Comparison of ENCODE assay signal across 12 cellular contexts in genomic region chr20:4090756-4091331, GRCh38. TPM values are rescaled to one million over a fixed set of nuclear protein-coding genes. Genes with fewer than 3 reads are reported as not detected.
DNase-seq lines count a peak whose midpoint lies in the region; ATAC-seq and TF ChIP-seq lines count a peak whose summit lies in the region.
"Had no signal": no experiment of that assay in that cellular context is flagged by ENCODE, and none has a peak within 500 bp of the region (broad histone marks: within the 10 kb centered on the region; RNA-seq: fewer than 3 reads in every experiment).

No MANE protein-coding gene starts in this region.

- H3K79me2 ChIP-seq in DND-41 (ENCODE audit: insufficient read depth, low read length) (no peaks in the 10 kb centered on the region), osteoblast (ENCODE audit: insufficient read depth, low read length) (no peaks in the 10 kb centered on the region)

- no peaks in the 10 kb centered on the region for H3K4me1 ChIP-seq in DND-41 (ENCODE audit: insufficient read depth, low read length)
- H3K4me1 ChIP-seq in IMR-90 (ENCODE audit: control insufficient read depth, insufficient read depth, low read length) = peaks cover 13% of the 10 kb centered on the region
- peaks cover 21% of the 10 kb centered on the region for H3K4me1 ChIP-seq in osteoblast (ENCODE audit: insufficient read depth, low read length)

- intact Hi-C loops in IMR-90 (cut with micrococcal nuclease) = no loop called here

- H2AFZ ChIP-seq in DND-41 (ENCODE audit: low read depth, low read length) = no peak overlapping the region
- peak overlapping the region; percentile 75 for H2AFZ ChIP-seq in IMR-90 (replicated peaks; ENCODE audit: low read length, poor library complexity)
- H2AFZ ChIP-seq in osteoblast (ENCODE audit: low read length) = peak overlapping the region; percentile 7

- TF ChIP-seq POLR2A in IMR-90 (IDR thresholded peaks at IDR 0.05; ENCODE audit: low read depth, low read length) = peak; percentile 80

- 0 out of 2 replicates have a peak overlapping the region, but pooled peaks have one; percentile 19 for H4K5ac ChIP-seq in IMR-90 (ENCODE audit: low read depth, low read length)

- peak overlapping the region; percentile 53 for H3K4ac ChIP-seq in IMR-90 (ENCODE audit: low read depth, low read length)

- H3K9me3 ChIP-seq in DND-41 (ENCODE audit: insufficient read depth, low read length, severe bottlenecking) = no peaks in the 10 kb centered on the region
- H3K9me3 ChIP-seq in IMR-90 (ENCODE audit: control insufficient read depth, insufficient read depth, low read length) = no peaks in the 10 kb centered on the region
- no peaks in the 10 kb centered on the region for H3K9me3 ChIP-seq in osteoblast (ENCODE audit: low read depth, low read length)
- H3K9me3 ChIP-seq: gastroesophageal sphincter had no signal

- no peak overlapping the region for H3K27ac ChIP-seq in DND-41 (ENCODE audit: low read length)
- H3K27ac ChIP-seq in IMR-90 (ENCODE audit: insufficient read depth, low read length) = peak overlapping the region; percentile 79
- H3K27ac ChIP-seq in osteoblast (ENCODE audit: low read depth, low read length) = peak overlapping the region; percentile 96
- H3K27ac ChIP-seq: gastroesophageal sphincter had no signal

- H4K20me1 ChIP-seq in DND-41 (ENCODE audit: insufficient read depth, low read length) (no peaks in the 10 kb centered on the region), IMR-90 (ENCODE audit: insufficient read depth, low read length) (no peaks in the 10 kb centered on the region), osteoblast (ENCODE audit: insufficient read depth, low read length) (no peaks in the 10 kb centered on the region)

- H2BK5ac ChIP-seq in IMR-90 (ENCODE audit: low read depth, low read length, poor library complexity, severe bottlenecking) = peak overlapping the region; percentile 71

- no TSS peak for BruUV-seq in IMR-90 (replicated peaks; lab: Mats Ljungman, UMichigan)

- TF ChIP-seq CTCF in DND-41 (IDR thresholded peaks at IDR 0.05; ENCODE audit: borderline replicate concordance, extremely low read depth, low read length, poor library complexity, severe bottlenecking) (no peak), IMR-90 (conservative IDR thresholded peaks at IDR 0.05; ENCODE audit: low read depth, low read length) (no peak), osteoblast (IDR thresholded peaks at IDR 0.05; ENCODE audit: extremely low read depth, low read depth, low read length) (no peak)

- no peaks in the 10 kb centered on the region for H3K27me3 ChIP-seq in DND-41 (ENCODE audit: insufficient read depth, low read length, poor library complexity)
- H3K27me3 ChIP-seq in IMR-90 (ENCODE audit: control insufficient read depth, insufficient read depth, low read length) = no peaks in the 10 kb centered on the region
- no peaks in the 10 kb centered on the region for H3K27me3 ChIP-seq in osteoblast (ENCODE audit: insufficient read depth, low read length)
- H3K27me3 ChIP-seq: MG63 had no signal

- H3K4me2 ChIP-seq in DND-41 (ENCODE audit: insufficient read depth, low read length) (no peak overlapping the region), IMR-90 (ENCODE audit: low read depth, low read length) (peak overlapping the region; percentile 38), osteoblast (ENCODE audit: insufficient read depth, low read length) (peak overlapping the region; percentile 51)

- ATAC-seq in DND-41 (ENCODE audit: insufficient read depth, low read depth) (no peak), IMR-90 (ENCODE audit: low read depth) (peak; percentile 88)
- ATAC-seq: gastroesophageal sphincter; stimulated activated effector memory CD8-positive, alpha-beta T cell treated with anti-CD3 and anti-CD28 coated beads, Interleukin-12 subunit alpha, Interleukin-12 subunit beta, amount 100 ng/mL, for 72 hours had no signal

- no peak for TF ChIP-seq RAD21 in IMR-90 (IDR thresholded peaks at IDR 0.05; ENCODE audit: low read length)

- H2BK15ac ChIP-seq in IMR-90 (ENCODE audit: low read depth, low read length) = peak overlapping the region; percentile 81; the same call in 1 of the 3 replicates

- POLR2A ChIA-PET in IMR-90 (lab: Charles Lee; ENCODE audit: unreplicated experiment) = interaction anchor here (0.7 kb wide), 1 partner anchor 198 kb away, joined by 3 read pairs; no protein-coding TSS in a partner anchor

- H3K79me1 ChIP-seq in IMR-90 (ENCODE audit: low read depth in 1 of 2, low read length in 2 of 2) = peaks cover 0 to 7% of the 10 kb centered on the region in 2 experiments; a peak in 2 of 4 replicates

- dilution Hi-C loops in IMR-90 (cut with HindIII; ENCODE audit: low sequenced_read_pairs, unreplicated experiment) = no loop called here

- DNase-seq in DND-41 (peak; percentile 4), IMR-90 (peak; percentile 95), ecto neural progenitor cell (ENCODE audit: low spot score) (peak; percentile 39), osteoblast (ENCODE audit: insufficient read length, low spot score, missing footprints) (no peak), NCI-H345 treated with DMSO at 0.1 percent for 48 hours (lab: John Stamatoyannopoulos, UW; ENCODE audit: unreplicated experiment) (no peak), iPS-NIHi11 (ENCODE audit: low spot score) (no peak), cortex of kidney (lab: John Stamatoyannopoulos, UW) (no peak)
- DNase-seq in stimulated activated naive CD4-positive, alpha-beta T cell (lab: John Stamatoyannopoulos, UW) = no peak
- DNase-seq: MG63, NCI-H748 treated with DMSO at 0.1 percent for 48 hours had no signal

- H2AK9ac ChIP-seq in IMR-90 (replicated peaks; ENCODE audit: low read depth, low read length, poor library complexity) = peak overlapping the region; percentile 70

- H2AK5ac ChIP-seq in IMR-90 (ENCODE audit: low read depth, low read length) = peak overlapping the region; percentile 39; the same call in 1 of the 2 replicates

- peak overlapping the region; percentile 30 for H2BK20ac ChIP-seq in IMR-90 (ENCODE audit: low read depth, low read length)

- H3K4me3 ChIP-seq in DND-41 (ENCODE audit: low read depth in 1 of 2, low read length in 2 of 2) = no peak overlapping the region
- H3K4me3 ChIP-seq in IMR-90 (ENCODE audit: insufficient read depth, low read depth, low read length) = no peak overlapping the region
- H3K4me3 ChIP-seq in osteoblast (ENCODE audit: insufficient read depth, low read length) = peak overlapping the region; percentile 8
- H3K4me3 ChIP-seq: gastroesophageal sphincter, MG63 had no signal

- H4K91ac ChIP-seq in IMR-90 (ENCODE audit: insufficient read depth, low read depth, low read length) = peak overlapping the region; percentile 49; the same call in 1 of the 2 replicates

- peak overlapping the region; percentile 43; the same call in 1 of the 2 replicates for H3K18ac ChIP-seq in IMR-90 (ENCODE audit: low read depth, low read length)

- peak overlapping the region; percentile 61 for H3K14ac ChIP-seq in IMR-90 (replicated peaks; ENCODE audit: low read depth, low read length)

- WGBS in IMR-90 (ENCODE audit: extremely low coverage in 2 of 2, insufficient read length in 1 of 2), 2 experiments = 63% methylated on average over 2 of the region's 3 CpGs; no CpG with 5 or more reads in 1 of the 2 experiments

- H3K36me3 ChIP-seq in DND-41 (ENCODE audit: insufficient read depth, low read length) (no peaks in the 10 kb centered on the region), IMR-90 (ENCODE audit: control insufficient read depth, insufficient read depth, low read length) (no peaks in the 10 kb centered on the region), osteoblast (ENCODE audit: insufficient read depth, low read length) (no peaks in the 10 kb centered on the region)
- H3K36me3 ChIP-seq: gastroesophageal sphincter, MG63 had no signal

- H3K56ac ChIP-seq in IMR-90 (ENCODE audit: extremely low read depth, insufficient read depth, low read length) = no peak overlapping the region

- H3K9ac ChIP-seq in DND-41 (ENCODE audit: low read depth, low read length) (no peak overlapping the region), IMR-90 (ENCODE audit: low read depth, low read length) (no peak overlapping the region; the same call in 1 of the 2 replicates)

- peaks cover 18% of the 10 kb centered on the region; the same call in 1 of the 2 replicates for H3K9me1 ChIP-seq in IMR-90 (ENCODE audit: insufficient read depth, low read length)

- CTCF ChIA-PET in IMR-90 (lab: Yijun Ruan, JAX) = interaction anchor here (0.6 to 1.2 kb wide), 3 partner anchors 11 to 303 kb away, joined by 3 read pairs; no protein-coding TSS in a partner anchor

- H2BK120ac ChIP-seq in IMR-90 (ENCODE audit: low read depth, low read length) = peak overlapping the region; percentile 54

- peak overlapping the region; percentile 16; the same call in 1 of the 2 replicates for H3K23ac ChIP-seq in IMR-90 (ENCODE audit: low read depth, low read length)

- in situ Hi-C loops in IMR-90 (cut with MboI; ENCODE audit: low sequenced_read_pairs) = no loop called here

- H4K8ac ChIP-seq in IMR-90 (ENCODE audit: low read depth in 2 of 2, low read length in 2 of 2) = peak overlapping the region; percentile 11 to 67; a peak in 3 of 4 replicates

TF ChIP-seq in IMR-90, 13 proteins besides CTCF, POLR2A, EP300 and RAD21:
- TF ChIP-seq RFX5 (IDR thresholded peaks at IDR 0.05; ENCODE audit: low read depth, low read length) = no peak
- TF ChIP-seq NFE2L2 (IDR thresholded peaks at IDR 0.05; ENCODE audit: low read depth, low read length) = no peak
- TF ChIP-seq CEBPB (IDR thresholded peaks at IDR 0.05; ENCODE audit: low read depth, low read length) = peak; percentile 47; the same call in 1 of the 2 replicates
- 0 out of 2 replicates have a peak, but pooled peaks have one; percentile 76 for TF ChIP-seq FOS (IDR thresholded peaks at IDR 0.05; ENCODE audit: low read depth, low read length)
- no peak for TF ChIP-seq MXI1 (IDR thresholded peaks at IDR 0.05; ENCODE audit: borderline replicate concordance, low read depth, low read length)
- TF ChIP-seq MAFK (IDR thresholded peaks at IDR 0.05; ENCODE audit: low read depth, low read length) = no peak
- peak; percentile 9; the same call in 1 of the 2 replicates for TF ChIP-seq SMC3 (IDR thresholded peaks at IDR 0.05; ENCODE audit: low read depth, low read length)
TF ChIP-seq in IMR-90: peak in this region for 3.

RNA-seq across cellular contexts. Expression of gene SMOX, which starts 57.8 kb away (rescaled TPM):
- total RNA-seq in IMR-90 (2012; rRNA removed) (8.2 and 9.4 TPM in 2 replicates), osteoblast (10.5 and 11.2 TPM in 2 replicates)
- 18.0 and 21.2 TPM in 2 replicates for polyA plus RNA-seq in IMR-90 (2012; rRNA removed)
- 21.7 and 23.3 TPM in 2 replicates for polyA plus RNA-seq in IMR-90 (2012; cell fraction: cytosol; rRNA removed)
- polyA plus RNA-seq in IMR-90 (2012; cell fraction: nucleus; rRNA removed; ENCODE audit: low replicate concordance) = 21.1 and 27.3 TPM in 2 replicates

Comparison
In these comparisons a context has a peak if more than half of its experiments do, and no peak if none do; other contexts are left out.
1. DNase-seq: peak in DND-41 (single experiment), IMR-90 (single experiment) and ecto neural progenitor cell (single experiment); none in osteoblast (single experiment), NCI-H345 treated with DMSO at 0.1 percent for 48 hours (single experiment), stimulated activated naive CD4-positive, alpha-beta T cell (0 of 6), iPS-NIHi11 (single experiment) and cortex of kidney (single experiment).